ENCODE assay signal across 8 cellular contexts in the genomic region with DNA sequence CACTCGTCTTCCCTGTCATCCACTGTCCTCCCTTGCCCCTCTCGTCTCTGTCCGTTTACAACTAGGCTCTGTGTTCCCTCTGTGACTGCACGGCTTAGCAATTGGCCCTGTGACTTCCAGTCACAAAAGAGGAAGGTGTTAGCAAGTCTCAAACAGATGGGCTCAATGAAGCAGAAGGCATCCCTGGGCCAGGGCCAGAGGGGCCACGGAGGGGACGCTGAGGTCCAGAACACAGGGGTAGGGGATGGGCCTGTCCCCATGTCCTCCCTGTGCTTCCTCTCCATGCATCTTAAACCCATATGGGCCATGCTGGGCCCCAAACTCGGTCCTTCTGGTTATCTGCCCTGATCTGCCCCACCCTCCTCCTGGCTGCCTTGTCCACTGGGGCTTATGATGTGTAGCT. TPM values are rescaled to one million over a fixed set of nuclear protein-coding genes. Genes with fewer than 3 reads are reported as not detected.
DNase-seq lines count a peak whose midpoint lies in the region; TF ChIP-seq lines count a peak whose summit lies in the region.

A gene with protein sequence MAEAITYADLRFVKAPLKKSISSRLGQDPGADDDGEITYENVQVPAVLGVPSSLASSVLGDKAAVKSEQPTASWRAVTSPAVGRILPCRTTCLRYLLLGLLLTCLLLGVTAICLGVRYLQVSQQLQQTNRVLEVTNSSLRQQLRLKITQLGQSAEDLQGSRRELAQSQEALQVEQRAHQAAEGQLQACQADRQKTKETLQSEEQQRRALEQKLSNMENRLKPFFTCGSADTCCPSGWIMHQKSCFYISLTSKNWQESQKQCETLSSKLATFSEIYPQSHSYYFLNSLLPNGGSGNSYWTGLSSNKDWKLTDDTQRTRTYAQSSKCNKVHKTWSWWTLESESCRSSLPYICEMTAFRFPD (minus strand): TSS at position 89 of the 403 bp plus-strand sequence. CDS start 110 bp downstream, outside the sequence.

- no peaks in the 10 kb centered on the region for H3K36me3 ChIP-seq in tibial artery

- H3K4me3 ChIP-seq in iPS-18c (ENCODE audit: insufficient read depth, low read depth, low read length): peak within 1 kb of the TSS; percentile 61
- peak within 1 kb of the TSS; percentile 32 to 53 for H3K4me3 ChIP-seq in tibial artery

- TF ChIP-seq CTCF in tibial artery (IDR thresholded peaks at IDR 0.05): no peak

- H3K27ac Mint-ChIP-seq in activated CD4-positive, alpha-beta T cell treated with anti-CD3 and anti-CD28 coated beads, Interleukin-2, amount 10 ng/mL, durations not matched to agents 7 days and 5 days: peak within 1 kb of the TSS; percentile 85
- H3K27ac Mint-ChIP-seq in activated T-helper 1 cell treated with anti-CD3 and anti-CD28 coated beads, Interleukin-12 subunit alpha, Interleukin-12 subunit beta, Interleukin-2, Interleukin-4 antibody, amounts not matched to agents 30 ng/mL and 10 ng/mL and 1 ng/mL, durations not matched to agents 14 hours and 24 hours and 36 hours: peak within 1 kb of the TSS; percentile 92

- peaks cover 4% of the 10 kb centered on the region for H3K36me3 Mint-ChIP-seq in activated CD4-positive, alpha-beta T cell treated with anti-CD3 and anti-CD28 coated beads, Interleukin-2, amount 10 ng/mL, durations not matched to agents 7 days and 5 days (ENCODE audit: low read depth)
- H3K36me3 Mint-ChIP-seq in activated T-helper 1 cell treated with anti-CD3 and anti-CD28 coated beads, Interleukin-12 subunit alpha, Interleukin-12 subunit beta, Interleukin-2, Interleukin-4 antibody, amounts not matched to agents 30 ng/mL and 10 ng/mL and 1 ng/mL, durations not matched to agents 14 hours and 24 hours and 36 hours (ENCODE audit: low read depth): peaks cover 3% of the 10 kb centered on the region

- CTCF ChIA-PET in activated CD4-positive, alpha-beta T cell treated with anti-CD3 and anti-CD28 coated beads, Interleukin-2, amount 10 ng/mL, durations not matched to agents 7 days and 5 days (lab: Charles Lee): interaction anchor here (1.4 to 8.0 kb wide), 4 partner anchors 10 to 264 kb away, joined by 4 to 98 read pairs (median 16); no protein-coding TSS in a partner anchor

- peaks cover 9% of the 10 kb centered on the region for H3K27me3 Mint-ChIP-seq in activated CD4-positive, alpha-beta T cell treated with anti-CD3 and anti-CD28 coated beads, Interleukin-2, amount 10 ng/mL, durations not matched to agents 7 days and 5 days
- H3K27me3 Mint-ChIP-seq in activated T-helper 1 cell treated with anti-CD3 and anti-CD28 coated beads, Interleukin-12 subunit alpha, Interleukin-12 subunit beta, Interleukin-2, Interleukin-4 antibody, amounts not matched to agents 30 ng/mL and 10 ng/mL and 1 ng/mL, durations not matched to agents 14 hours and 24 hours and 36 hours (ENCODE audit: insufficient read depth): peaks cover 2% of the 10 kb centered on the region

- POLR2A ChIA-PET in activated CD4-positive, alpha-beta T cell treated with anti-CD3 and anti-CD28 coated beads, Interleukin-2, amount 10 ng/mL, durations not matched to agents 7 days and 5 days (lab: Charles Lee): no interaction called here

- H3K9me3 ChIP-seq in iPS-18c (ENCODE audit: control insufficient read depth, insufficient read depth, low read length) (no peaks in the 10 kb centered on the region), tibial artery (no peaks in the 10 kb centered on the region)

- H3K4me3 Mint-ChIP-seq in activated CD4-positive, alpha-beta T cell treated with anti-CD3 and anti-CD28 coated beads, Interleukin-2, amount 10 ng/mL, durations not matched to agents 7 days and 5 days: peak within 1 kb of the TSS; percentile 75
- H3K4me3 Mint-ChIP-seq in activated T-helper 1 cell treated with anti-CD3 and anti-CD28 coated beads, Interleukin-12 subunit alpha, Interleukin-12 subunit beta, Interleukin-2, Interleukin-4 antibody, amounts not matched to agents 30 ng/mL and 10 ng/mL and 1 ng/mL, durations not matched to agents 14 hours and 24 hours and 36 hours: peak within 1 kb of the TSS; percentile 69

- H3K27ac ChIP-seq in tibial artery: no peak within 1 kb of the TSS

- peaks cover 0 to 12% of the 10 kb centered on the region in 2 donors for H3K27me3 ChIP-seq in tibial artery

- H3K9me3 Mint-ChIP-seq in activated CD4-positive, alpha-beta T cell treated with anti-CD3 and anti-CD28 coated beads, Interleukin-2, amount 10 ng/mL, durations not matched to agents 7 days and 5 days: no peaks in the 10 kb centered on the region
- H3K9me3 Mint-ChIP-seq in activated T-helper 1 cell treated with anti-CD3 and anti-CD28 coated beads, Interleukin-12 subunit alpha, Interleukin-12 subunit beta, Interleukin-2, Interleukin-4 antibody, amounts not matched to agents 30 ng/mL and 10 ng/mL and 1 ng/mL, durations not matched to agents 14 hours and 24 hours and 36 hours: no peaks in the 10 kb centered on the region

- no peak for DNase-seq in activated CD4-positive, alpha-beta T cell treated with anti-CD3 and anti-CD28 coated beads, Interleukin-2, amount 10 ng/mL, durations not matched to agents 7 days and 5 days
- DNase-seq in activated CD4-positive, alpha-beta T cell treated with anti-CD3 and anti-CD28 coated beads for 1 hour: no peak
- no peak for DNase-seq in activated T-helper 1 cell treated with anti-CD3 and anti-CD28 coated beads, Interleukin-12 subunit alpha, Interleukin-12 subunit beta, Interleukin-2, Interleukin-4 antibody, amounts not matched to agents 30 ng/mL and 10 ng/mL and 1 ng/mL, durations not matched to agents 14 hours and 24 hours and 36 hours (ENCODE audit: low spot score)
- DNase-seq in tibial artery (no peak), H4 (ENCODE audit: low spot score) (no peak), NCI-H524 treated with DMSO at 0.1 percent for 48 hours (lab: John Stamatoyannopoulos, UW) (no peak)
- no peak for DNase-seq in stimulated activated CD4-positive, alpha-beta T cell treated with anti-CD3 and anti-CD28 coated beads, Interleukin-1b, Interleukin-23, amount 100 ng/mL, for 48 hours

- intact Hi-C loops in activated T-helper 1 cell treated with anti-CD3 and anti-CD28 coated beads, Interleukin-12 subunit alpha, Interleukin-12 subunit beta, Interleukin-2, Interleukin-4 antibody, amounts not matched to agents 30 ng/mL and 10 ng/mL and 1 ng/mL, durations not matched to agents 14 hours and 24 hours and 36 hours (cut with micrococcal nuclease): loop anchor here (2.0 to 5.0 kb wide), 2 partner anchors 110 to 209 kb away; partner anchors contain the start of genes FAM221B and TMEM8B
- intact Hi-C loops in tibial artery (cut with DNase I; ENCODE audit: low total_unique reads): no loop called here

- peaks cover 45% of the 10 kb centered on the region for H3K4me1 Mint-ChIP-seq in activated CD4-positive, alpha-beta T cell treated with anti-CD3 and anti-CD28 coated beads, Interleukin-2, amount 10 ng/mL, durations not matched to agents 7 days and 5 days
- peaks cover 69% of the 10 kb centered on the region for H3K4me1 Mint-ChIP-seq in activated T-helper 1 cell treated with anti-CD3 and anti-CD28 coated beads, Interleukin-12 subunit alpha, Interleukin-12 subunit beta, Interleukin-2, Interleukin-4 antibody, amounts not matched to agents 30 ng/mL and 10 ng/mL and 1 ng/mL, durations not matched to agents 14 hours and 24 hours and 36 hours (ENCODE audit: low read depth)

- H3K4me1 ChIP-seq in tibial artery: peaks cover 0 to 11% (median 10%) of the 10 kb centered on the region in 4 donors

RNA-seq across cellular contexts. Expression of the gene that starts here (rescaled TPM):
- total RNA-seq in activated CD4-positive, alpha-beta T cell treated with anti-CD3 and anti-CD28 coated beads, Interleukin-2, amount 10 ng/mL, durations not matched to agents 7 days and 5 days: 1 to 10 TPM; 5.4 to 7.1 TPM
- 8.3 and 9.6 TPM in 2 replicates for total RNA-seq in activated T-helper 1 cell treated with anti-CD3 and anti-CD28 coated beads, Interleukin-12 subunit alpha, Interleukin-12 subunit beta, Interleukin-2, Interleukin-4 antibody, amounts not matched to agents 30 ng/mL and 10 ng/mL and 1 ng/mL, durations not matched to agents 14 hours and 24 hours and 36 hours
- 0.53 and 1.2 TPM in 2 replicates for total RNA-seq in H4 (2014; rRNA removed; shearing (Covaris generic))
